10 cellular contexts compared by ENCODE assay signal in genomic region chr5:135032613-135033025, GRCh38. TPM values are rescaled to one million over a fixed set of nuclear protein-coding genes. Genes with fewer than 3 reads are reported as not detected.
A peak's percentile ranks its signal among the peaks of the same experiment; 100 is the strongest.
DNase-seq lines count a peak whose midpoint lies in the region; ATAC-seq and TF ChIP-seq lines count a peak whose summit lies in the region.
"Had no signal": no experiment of that assay in that cellular context is flagged by ENCODE, and none has a peak within 500 bp of the region (broad histone marks: within the 10 kb centered on the region; RNA-seq: fewer than 3 reads in every experiment).

No MANE protein-coding gene starts in this region.

- POLR2A ChIA-PET in T-cell (lab: Charles Lee) = no interaction called here

- H2AFZ ChIP-seq in hepatocyte = peak overlapping the region; percentile 26

- H3K4me3 ChIP-seq in hepatocyte = peak overlapping the region; percentile 93
- peak overlapping the region; percentile 63 for H3K4me3 ChIP-seq in suprapubic skin

- TF ChIP-seq POLR2A in suprapubic skin (IDR thresholded peaks at IDR 0.05) = no peak

- TF ChIP-seq EP300 in suprapubic skin (IDR thresholded peaks at IDR 0.05) = no peak

- peaks cover 58% of the 10 kb centered on the region for H3K27me3 ChIP-seq in hepatocyte
- peaks cover 100% of the 10 kb centered on the region for H3K27me3 ChIP-seq in suprapubic skin

- peak overlapping the region; percentile 97 for H3K27ac ChIP-seq in hepatocyte
- no peak overlapping the region for H3K27ac ChIP-seq in suprapubic skin

- H3K4me1 ChIP-seq in hepatocyte (ENCODE audit: insufficient read depth) (peaks cover 13% of the 10 kb centered on the region), suprapubic skin (peaks cover 36% of the 10 kb centered on the region)

- H4K20me1 ChIP-seq in hepatocyte (ENCODE audit: insufficient read depth, poor library complexity, severe bottlenecking) = peaks cover 18% of the 10 kb centered on the region

- peak overlapping the region; percentile 84 for H3K4me2 ChIP-seq in hepatocyte

- H3K9me3 Mint-ChIP-seq in activated T-cell treated with anti-CD3 and anti-CD28 coated beads, Interleukin-2, amount 50 U/mL, for 72 hours = no peaks in the 10 kb centered on the region
- H3K9me3 Mint-ChIP-seq in T-cell = no peaks in the 10 kb centered on the region

- peak overlapping the region; percentile 59 to 88 for H3K4me3 Mint-ChIP-seq in activated T-cell treated with anti-CD3 and anti-CD28 coated beads, Interleukin-2, amount 50 U/mL, for 72 hours
- peak overlapping the region; percentile 59 to 75 (median 70) for H3K4me3 Mint-ChIP-seq in T-cell

- H3K27me3 Mint-ChIP-seq in activated T-cell treated with anti-CD3 and anti-CD28 coated beads, Interleukin-2, amount 50 U/mL, for 72 hours (ENCODE audit: low read depth) = peaks cover 85% of the 10 kb centered on the region
- peaks cover 64 to 71% of the 10 kb centered on the region in 2 donors for H3K27me3 Mint-ChIP-seq in T-cell

- no peaks in the 10 kb centered on the region for H3K36me3 ChIP-seq in hepatocyte (replicated peaks; ENCODE audit: insufficient read depth, low read depth)
- no peaks in the 10 kb centered on the region for H3K36me3 ChIP-seq in suprapubic skin

- H3K4me1 Mint-ChIP-seq in activated T-cell treated with anti-CD3 and anti-CD28 coated beads, Interleukin-2, amount 50 U/mL, for 72 hours (ENCODE audit: low read depth) = peaks cover 38% of the 10 kb centered on the region
- H3K4me1 Mint-ChIP-seq in T-cell = peaks cover 38 to 44% (median 43%) of the 10 kb centered on the region in 3 donors

- H3K79me2 ChIP-seq in hepatocyte = peaks cover 84% of the 10 kb centered on the region

- ATAC-seq in activated T-cell treated with anti-CD3 and anti-CD28 coated beads, Interleukin-2, amount 50 U/mL, for 72 hours (replicated peaks in 1 of 2) = no peak
- ATAC-seq in T-cell (replicated peaks in 1 of 4) = no peak
- no peak for ATAC-seq in HG02981 (IDR thresholded peaks at IDR 0.05; ENCODE audit: unreplicated experiment)

- 2% methylated on average over 21 of the region's 21 CpGs for WGBS in hepatocyte (ENCODE audit: low lambda C conversion rate, missing lambda C conversion rate)
- 11% methylated on average over 21 of the region's 21 CpGs for WGBS in suprapubic skin

- TF ChIP-seq CTCF in hepatocyte (IDR thresholded peaks at IDR 0.05; ENCODE audit: poor library complexity) = no peak
- TF ChIP-seq CTCF in suprapubic skin (IDR thresholded peaks at IDR 0.05) = no peak

- no peak overlapping the region for H3K27ac Mint-ChIP-seq in activated T-cell treated with anti-CD3 and anti-CD28 coated beads, Interleukin-2, amount 50 U/mL, for 72 hours
- no peak overlapping the region for H3K27ac Mint-ChIP-seq in T-cell

- no peak for DNase-seq in activated T-cell treated with anti-CD3 and anti-CD28 coated beads, Interleukin-2, amount 50 U/mL, for 72 hours
- DNase-seq in activated T-cell treated with anti-CD3 and anti-CD28 coated beads, Interleukin-2, amount 50 U/mL, for 48 hours = no peak
- DNase-seq in T-cell (no peak), hepatocyte (ENCODE audit: low spot score) (no peak), suprapubic skin (ENCODE audit: low spot score in 2 of 2) (no peak), DMS153 treated with DMSO at 0.1 percent for 48 hours (lab: John Stamatoyannopoulos, UW; ENCODE audit: unreplicated experiment) (no peak)
- DNase-seq in stimulated activated CD4-positive, alpha-beta T cell treated with anti-CD3 and anti-CD28 coated beads, Interleukin-15, amount 100 ng/mL, for 24 hours = no peak
- DNase-seq: NCI-H187 treated with DMSO at 0.1 percent for 48 hours; stimulated activated CD4-positive, alpha-beta T cell treated with anti-CD3 and anti-CD28 coated beads, Interleukin-1b, Interleukin-23, amount 100 ng/mL, for 48 hours had no signal

- H3K9me3 ChIP-seq in hepatocyte (ENCODE audit: low read depth) (no peaks in the 10 kb centered on the region), suprapubic skin (no peaks in the 10 kb centered on the region)

- CTCF ChIA-PET in T-cell (lab: Charles Lee) = no interaction called here

- peaks cover 4 to 14% of the 10 kb centered on the region in 2 donors for H3K36me3 Mint-ChIP-seq in activated T-cell treated with anti-CD3 and anti-CD28 coated beads, Interleukin-2, amount 50 U/mL, for 72 hours (ENCODE audit: insufficient read depth in 2 of 2)
- no peaks in the 10 kb centered on the region for H3K36me3 Mint-ChIP-seq in T-cell

- H3K9me2 ChIP-seq in hepatocyte (replicated peaks; ENCODE audit: insufficient read depth) = no peaks in the 10 kb centered on the region

RNA-seq across cellular contexts. Expression of gene PITX1, which starts 1.4 kb away (rescaled TPM):
- total RNA-seq in activated T-cell treated with anti-CD3 and anti-CD28 coated beads, Interleukin-2, amount 50 U/mL, for 72 hours = under 1 TPM; 0.50 to 0.76 TPM
- total RNA-seq in T-cell (under 1 TPM in 2 of 5 donors, not detected in 3; 0.32 to 0.38 TPM), hepatocyte (62.9 and 64.9 TPM in 2 replicates), suprapubic skin (1 to 10 TPM in 3 of 4 donors, under 1 TPM in 1; 0.64 to 2.4 (median 1.4) TPM)
- 141 and 156 TPM in 2 replicates for polyA plus RNA-seq in hepatocyte

Comparison
In these comparisons a context has a peak if more than half of its experiments do, and no peak if none do; other contexts are left out.
1. RNA of gene PITX1, which starts 1.4 kb away (total RNA-seq): 62.9 to 64.9 TPM in hepatocyte; 0.64 to 2.4 TPM in suprapubic skin, 0.50 to 0.76 TPM in activated T-cell treated with anti-CD3 and anti-CD28 coated beads, Interleukin-2, amount 50 U/mL, for 72 hours and 0.32 to 0.38 TPM in T-cell; every median in the first group is over 10 times any median in the second.